Comparison of ENCODE assay signal across 1 cellular context in genomic region chr9:133351908-133352634, GRCh38.
TF ChIP-seq lines count a peak whose summit lies in the region.

No MANE protein-coding gene starts in this region.

TF ChIP-seq in K562, 482 proteins besides CTCF, POLR2A, EP300 and RAD21 (continued from another document and continues in another):
- no peak for TF ChIP-seq ZNF696 (CRISPR knock-in tag; conservative IDR thresholded peaks at IDR 0.05)
- TF ChIP-seq NCOA4 (IDR thresholded peaks at IDR 0.05; ENCODE audit: partially characterized antibody), result no peak
- no peak for TF ChIP-seq U2AF2 (optimal IDR thresholded peaks at IDR 0.05; ENCODE audit: low read depth, low read length)
- TF ChIP-seq CREB3 (tag; conservative IDR thresholded peaks at IDR 0.05; ENCODE audit: low read depth), result no peak
- TF ChIP-seq ZNF184 (CRISPR knock-in tag; IDR thresholded peaks at IDR 0.05), result no peak
- no peak for TF ChIP-seq SRSF3 (IDR thresholded peaks at IDR 0.05; ENCODE audit: insufficient read depth, low read length)
- peak; percentile 100 for TF ChIP-seq ZNF764 (CRISPR knock-in tag; IDR thresholded peaks at IDR 0.05; ENCODE audit: low read depth)
- TF ChIP-seq MAFK (IDR thresholded peaks at IDR 0.05; ENCODE audit: low read length), result no peak
- no peak for TF ChIP-seq HEY1 (CRISPR knock-in tag; IDR thresholded peaks at IDR 0.05; ENCODE audit: borderline replicate concordance)
- no peak for TF ChIP-seq ZNF140 (CRISPR knock-in tag; IDR thresholded peaks at IDR 0.05)
- peak; percentile 43 for TF ChIP-seq SOX6 (IDR thresholded peaks at IDR 0.05)
- TF ChIP-seq PBX2 (CRISPR knock-in tag; IDR thresholded peaks at IDR 0.05; ENCODE audit: low read depth), result no peak
- TF ChIP-seq PBX2 (tag; conservative IDR thresholded peaks at IDR 0.05; ENCODE audit: low read depth), result no peak
- TF ChIP-seq BRD9 (IDR thresholded peaks at IDR 0.05; ENCODE audit: low read depth, partially characterized antibody), result no peak
- TF ChIP-seq HDAC3 (IDR thresholded peaks at IDR 0.05; ENCODE audit: borderline replicate concordance, partially characterized antibody), result no peak
- peak; percentile 19; the same call in 1 of the 2 replicates for TF ChIP-seq PHF8 (IDR thresholded peaks at IDR 0.05; ENCODE audit: borderline replicate concordance, low read length)
- no peak for TF ChIP-seq STAT5A (IDR thresholded peaks at IDR 0.05; ENCODE audit: borderline replicate concordance, low read length)
- TF ChIP-seq XRCC5 (IDR thresholded peaks at IDR 0.05; ENCODE audit: low read depth, low read length), result peak; percentile 76; the same call in 1 of the 2 replicates
- TF ChIP-seq CAMTA2 (CRISPR knock-in tag; conservative IDR thresholded peaks at IDR 0.05), result no peak
- no peak for TF ChIP-seq ZC3H8 (IDR thresholded peaks at IDR 0.05)
- TF ChIP-seq ZNF165 (CRISPR knock-in tag; IDR thresholded peaks at IDR 0.05; ENCODE audit: borderline replicate concordance), result no peak
- 0 out of 2 replicates have a peak, but pooled peaks have one; percentile 19 for TF ChIP-seq ZNF740 (CRISPR knock-in tag; IDR thresholded peaks at IDR 0.05)
- TF ChIP-seq ZNF740 (tag; IDR thresholded peaks at IDR 0.05), result no peak
- no peak for TF ChIP-seq TEAD1 (CRISPR knock-in tag; IDR thresholded peaks at IDR 0.05)
- TF ChIP-seq SAFB (IDR thresholded peaks at IDR 0.05; ENCODE audit: borderline replicate concordance, low read depth, low read length), result no peak
- no peak for TF ChIP-seq PURB (CRISPR knock-in tag; IDR thresholded peaks at IDR 0.05; ENCODE audit: low read depth)
- TF ChIP-seq ZC3H4 (CRISPR knock-in tag; IDR thresholded peaks at IDR 0.05; ENCODE audit: borderline replicate concordance), result no peak
- TF ChIP-seq RREB1 (CRISPR knock-in tag; IDR thresholded peaks at IDR 0.05), result no peak
- TF ChIP-seq ATF6 (CRISPR knock-in tag; IDR thresholded peaks at IDR 0.05), result no peak
- no peak for TF ChIP-seq KLF13 (tag; IDR thresholded peaks at IDR 0.05; ENCODE audit: borderline replicate concordance, low read depth)
- TF ChIP-seq PKNOX1 (IDR thresholded peaks at IDR 0.05), result peak; percentile 56
- no peak for TF ChIP-seq DDX20 (tag; IDR thresholded peaks at IDR 0.05; ENCODE audit: low read depth)
- TF ChIP-seq KDM4B (IDR thresholded peaks at IDR 0.05; ENCODE audit: borderline replicate concordance in 2 of 2, low read depth in 1 of 2), result no peak
- TF ChIP-seq SMC3 (conservative IDR thresholded peaks at IDR 0.05; ENCODE audit: insufficient read depth, low read depth, low read length), result peak; percentile 38; the same call in 1 of the 2 replicates
- TF ChIP-seq ZNF551 (CRISPR knock-in tag; IDR thresholded peaks at IDR 0.05), result no peak
- peak; percentile 98 for TF ChIP-seq ZNF263 (CRISPR knock-in tag; IDR thresholded peaks at IDR 0.05; ENCODE audit: borderline replicate concordance)
- TF ChIP-seq MTF1 (CRISPR knock-in tag; IDR thresholded peaks at IDR 0.05; ENCODE audit: borderline replicate concordance), result no peak
- TF ChIP-seq ZNF75A (CRISPR knock-in tag; IDR thresholded peaks at IDR 0.05), result no peak
- TF ChIP-seq E4F1 (CRISPR knock-in tag; IDR thresholded peaks at IDR 0.05; ENCODE audit: borderline replicate concordance), result no peak
- peak; percentile 71 for TF ChIP-seq POLR2AphosphoS5 (IDR thresholded peaks at IDR 0.05; ENCODE audit: control insufficient read depth, insufficient read depth, low read depth, low read length)
- peak; percentile 79 for TF ChIP-seq EHMT2 (IDR thresholded peaks at IDR 0.05)
- no peak for TF ChIP-seq ZNF175 (CRISPR knock-in tag; IDR thresholded peaks at IDR 0.05; ENCODE audit: low read depth)
- no peak for TF ChIP-seq THAP7 (CRISPR knock-in tag; IDR thresholded peaks at IDR 0.05)
- TF ChIP-seq NFIX (CRISPR knock-in tag; IDR thresholded peaks at IDR 0.05; ENCODE audit: low read depth), result no peak
